1 cellular context compared by ENCODE assay signal in the genomic region with DNA sequence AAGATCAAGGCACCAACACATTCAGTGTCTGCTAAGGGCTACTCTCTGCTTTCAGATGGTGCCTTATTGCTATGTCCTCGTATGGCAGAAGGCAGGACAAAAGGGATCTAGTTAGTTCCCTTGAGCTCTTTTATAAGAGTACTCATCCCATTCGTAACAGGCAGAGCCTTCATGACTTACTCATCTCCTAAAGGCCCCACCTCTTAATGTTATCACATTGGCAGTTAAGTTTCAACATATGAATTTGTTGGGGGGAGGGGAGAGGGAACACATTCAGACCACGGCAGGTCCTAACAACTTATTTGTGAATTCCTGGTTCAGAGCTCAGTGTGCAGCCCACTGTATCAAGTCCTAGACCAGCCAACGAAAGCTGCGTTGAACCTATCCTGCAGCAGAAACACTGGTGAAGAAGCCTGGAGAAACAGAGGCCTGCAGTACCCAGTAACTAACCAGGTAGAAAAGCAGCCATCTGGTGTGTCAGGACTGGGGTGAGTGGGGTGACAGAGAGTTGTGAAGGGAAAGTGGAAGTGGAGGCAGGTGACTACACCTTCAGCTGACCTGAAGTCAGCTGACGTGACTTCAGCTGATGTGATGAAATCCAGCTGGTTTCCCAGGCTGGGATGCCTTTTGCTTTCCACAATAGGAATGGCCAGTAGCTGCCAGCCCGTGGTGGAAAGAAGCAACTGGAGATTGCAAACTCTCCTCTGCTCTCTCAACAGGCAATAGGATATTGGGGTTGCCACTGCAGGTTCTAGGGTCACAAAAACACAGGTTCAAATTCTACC.
TF ChIP-seq lines count a peak whose summit lies in the region.

No MANE protein-coding gene starts in this region.

TF ChIP-seq in H1, 55 proteins besides CTCF, POLR2A, EP300 and RAD21 (continued from another document):
- no peak for TF ChIP-seq NANOG (IDR thresholded peaks at IDR 0.05; ENCODE audit: insufficient read depth, low read depth, low read length, poor library complexity, severe bottlenecking)
- no peak for TF ChIP-seq TCF12 (IDR thresholded peaks at IDR 0.05; ENCODE audit: low read depth, low read length)
- TF ChIP-seq TAF1 (IDR thresholded peaks at IDR 0.05; ENCODE audit: low read depth, low read length), result no peak
- TF ChIP-seq, protein P1, sequence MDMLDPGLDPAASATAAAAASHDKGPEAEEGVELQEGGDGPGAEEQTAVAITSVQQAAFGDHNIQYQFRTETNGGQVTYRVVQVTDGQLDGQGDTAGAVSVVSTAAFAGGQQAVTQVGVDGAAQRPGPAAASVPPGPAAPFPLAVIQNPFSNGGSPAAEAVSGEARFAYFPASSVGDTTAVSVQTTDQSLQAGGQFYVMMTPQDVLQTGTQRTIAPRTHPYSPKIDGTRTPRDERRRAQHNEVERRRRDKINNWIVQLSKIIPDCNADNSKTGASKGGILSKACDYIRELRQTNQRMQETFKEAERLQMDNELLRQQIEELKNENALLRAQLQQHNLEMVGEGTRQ (IDR thresholded peaks at IDR 0.05; ENCODE audit: low read length), result peak; percentile 84
